Comparison of ENCODE assay signal across 23 cellular contexts in genomic region chr20:14877616-14878015, GRCh38.
"Had no signal": no experiment of that assay in that cellular context is flagged by ENCODE, and none has a peak within 500 bp of the region (broad histone marks: within the 10 kb centered on the region; RNA-seq: fewer than 3 reads in every experiment).

No MANE protein-coding gene starts in this region.

- DNase-seq: effector memory CD8-positive, alpha-beta T cell; esophagus squamous epithelium; foreskin keratinocyte; head of caudate nucleus; kidney; left cardiac atrium; left ventricle myocardium inferior; lower lobe of right lung; mesenchymal stem cell; naive B cell; sigmoid colon; stimulated activated CD4-positive, alpha-beta T cell treated with anti-CD3 and anti-CD28 coated beads, Interleukin-2, amount 100 ng/mL, for 24 hours; stimulated activated CD4-positive, alpha-beta T cell treated with anti-CD3 and anti-CD28 coated beads, Interleukin-4, amount 100 ng/mL, for 4 hours; stimulated activated naive B cell treated with anti-CD40 and anti-IgM and Interleukin-4, amounts not matched to agents 10 μg/mL and 1 μg/mL and 100 μg/mL, for 72 hours; stimulated activated naive CD8-positive, alpha-beta T cell treated with anti-CD3 and anti-CD28 coated beads, Interleukin-15, amount 100 ng/mL, for 72 hours; testis; upper lobe of right lung had no signal

- H3K4me1 Mint-ChIP-seq: nephron; stimulated activated naive B cell treated with anti-CD40 and anti-IgM and Interleukin-4, amounts not matched to agents 10 μg/mL and 1 μg/mL and 100 μg/mL, for 72 hours; stimulated activated naive CD8-positive, alpha-beta T cell treated with anti-CD3 and anti-CD28 coated beads, Interleukin-15, amount 100 ng/mL, for 72 hours had no signal

- H3K27me3 Mint-ChIP-seq: effector memory CD8-positive, alpha-beta T cell; stimulated activated naive B cell treated with anti-CD40 and anti-IgM and Interleukin-4, amounts not matched to agents 10 μg/mL and 1 μg/mL and 100 μg/mL, for 72 hours; stimulated activated naive CD8-positive, alpha-beta T cell treated with anti-CD3 and anti-CD28 coated beads, Interleukin-15, amount 100 ng/mL, for 72 hours had no signal

- ATAC-seq: effector memory CD8-positive, alpha-beta T cell; foreskin keratinocyte; left cardiac atrium; lower lobe of right lung; stimulated activated naive B cell treated with anti-CD40 and anti-IgM and Interleukin-4, amounts not matched to agents 10 μg/mL and 1 μg/mL and 100 μg/mL, for 72 hours; stimulated activated naive CD8-positive, alpha-beta T cell treated with anti-CD3 and anti-CD28 coated beads, Interleukin-15, amount 100 ng/mL, for 72 hours; upper lobe of right lung had no signal

- H3K36me3 Mint-ChIP-seq: naive B cell; stimulated activated naive B cell treated with anti-CD40 and anti-IgM and Interleukin-4, amounts not matched to agents 10 μg/mL and 1 μg/mL and 100 μg/mL, for 72 hours had no signal

- H3K4me3 Mint-ChIP-seq: effector memory CD8-positive, alpha-beta T cell; naive B cell; nephron; stimulated activated naive B cell treated with anti-CD40 and anti-IgM and Interleukin-4, amounts not matched to agents 10 μg/mL and 1 μg/mL and 100 μg/mL, for 72 hours; stimulated activated naive CD8-positive, alpha-beta T cell treated with anti-CD3 and anti-CD28 coated beads, Interleukin-15, amount 100 ng/mL, for 72 hours had no signal

- H3K27ac Mint-ChIP-seq: effector memory CD8-positive, alpha-beta T cell; naive B cell; nephron; stimulated activated naive B cell treated with anti-CD40 and anti-IgM and Interleukin-4, amounts not matched to agents 10 μg/mL and 1 μg/mL and 100 μg/mL, for 72 hours; stimulated activated naive CD8-positive, alpha-beta T cell treated with anti-CD3 and anti-CD28 coated beads, Interleukin-15, amount 100 ng/mL, for 72 hours had no signal

- H3K4me3 ChIP-seq: esophagus squamous epithelium, hepatocyte, left ventricle myocardium inferior, lower lobe of right lung, right atrium auricular region, sigmoid colon, skin epidermis, testis, tibial nerve, upper lobe of right lung, vagina had no signal
